ENCODE assay signal across 11 cellular contexts in genomic region chr3:73786346-73786807, GRCh38.
DNase-seq lines count a peak whose midpoint lies in the region; ATAC-seq and TF ChIP-seq lines count a peak whose summit lies in the region.
"Had no signal": no experiment of that assay in that cellular context is flagged by ENCODE, and none has a peak within 500 bp of the region (broad histone marks: within the 10 kb centered on the region; RNA-seq: fewer than 3 reads in every experiment).

No MANE protein-coding gene starts in this region.

- no peak overlapping the region for H3K4me3 ChIP-seq in heart right ventricle
- H3K4me3 ChIP-seq: A549 had no signal

- POLR2A ChIA-PET in MCF 10A (lab: Yijun Ruan, JAX) = no interaction called here

- TF ChIP-seq CTCF in heart right ventricle (IDR thresholded peaks at IDR 0.05) (no peak), MCF 10A (IDR thresholded peaks at IDR 0.05; ENCODE audit: unreplicated experiment) (no peak)

- H3K9me3 Mint-ChIP-seq in MCF 10A (ENCODE audit: unreplicated experiment) = no peaks in the 10 kb centered on the region
- peaks cover 2 to 28% of the 10 kb centered on the region in 2 donors for H3K9me3 Mint-ChIP-seq in effector memory CD8-positive, alpha-beta T cell
- no peaks in the 10 kb centered on the region for H3K9me3 Mint-ChIP-seq in activated T-helper 2 cell treated with anti-CD3 and anti-CD28 coated beads, Interferon-gamma antibody, Interleukin-2, Interleukin-4, amounts not matched to agents 10 μg/mL and 5 μg/mL and 100 μg/mL, durations not matched to agents 14 hours and 24 hours and 36 hours

- ATAC-seq in heart right ventricle (peak in 5 of 8 donors; percentile 35 to 83 (median 64)), GM18909 (IDR thresholded peaks at IDR 0.05; ENCODE audit: poor library complexity, unreplicated experiment) (no peak), HG03095 (IDR thresholded peaks at IDR 0.05; ENCODE audit: unreplicated experiment) (no peak)
- no peak for ATAC-seq in effector memory CD8-positive, alpha-beta T cell (replicated peaks)
- ATAC-seq: A549 had no signal

- H3K27ac Mint-ChIP-seq in MCF 10A (ENCODE audit: low read depth, unreplicated experiment) = peak overlapping the region; percentile 1
- no peak overlapping the region for H3K27ac Mint-ChIP-seq in effector memory CD8-positive, alpha-beta T cell
- no peak overlapping the region for H3K27ac Mint-ChIP-seq in activated T-helper 2 cell treated with anti-CD3 and anti-CD28 coated beads, Interferon-gamma antibody, Interleukin-2, Interleukin-4, amounts not matched to agents 10 μg/mL and 5 μg/mL and 100 μg/mL, durations not matched to agents 14 hours and 24 hours and 36 hours
- H3K27ac Mint-ChIP-seq: immature natural killer cell had no signal

- peaks cover 21% of the 10 kb centered on the region for H3K4me1 Mint-ChIP-seq in MCF 10A (ENCODE audit: insufficient read depth, unreplicated experiment)
- no peaks in the 10 kb centered on the region for H3K4me1 Mint-ChIP-seq in effector memory CD8-positive, alpha-beta T cell (ENCODE audit: low read depth in 2 of 2)
- no peaks in the 10 kb centered on the region for H3K4me1 Mint-ChIP-seq in activated T-helper 2 cell treated with anti-CD3 and anti-CD28 coated beads, Interferon-gamma antibody, Interleukin-2, Interleukin-4, amounts not matched to agents 10 μg/mL and 5 μg/mL and 100 μg/mL, durations not matched to agents 14 hours and 24 hours and 36 hours (ENCODE audit: low read depth)
- H3K4me1 Mint-ChIP-seq: central memory CD8-positive, alpha-beta T cell; immature natural killer cell had no signal

- intact Hi-C loops in heart right ventricle (cut with DNase I) (no loop called here), cardiac septum (cut with DNase I) (no loop called here), MCF 10A (cut with micrococcal nuclease) (no loop called here)
- intact Hi-C loops in activated T-helper 2 cell treated with anti-CD3 and anti-CD28 coated beads, Interferon-gamma antibody, Interleukin-2, Interleukin-4, amounts not matched to agents 10 μg/mL and 5 μg/mL and 100 μg/mL, durations not matched to agents 14 hours and 24 hours and 36 hours (cut with micrococcal nuclease) = no loop called here

- CTCF ChIA-PET in MCF 10A (lab: Yijun Ruan, JAX) = interaction anchor here (0.7 kb wide), 1 partner anchor 105 kb away, joined by 4 read pairs; no protein-coding TSS in a partner anchor

- H3K27ac ChIP-seq in heart right ventricle = no peak overlapping the region
- H3K27ac ChIP-seq: A549 had no signal

- DNase-seq in heart right ventricle (peak in 1 of 2 donors; percentile 17), cardiac septum (ENCODE audit: low spot score) (no peak), MCF 10A (ENCODE audit: unreplicated experiment) (peak; percentile 86), iris pigment epithelial cell (ENCODE audit: low read depth) (peak; percentile 81)
- no peak for DNase-seq in effector memory CD8-positive, alpha-beta T cell
- no peak for DNase-seq in activated T-helper 2 cell treated with anti-CD3 and anti-CD28 coated beads, Interferon-gamma antibody, Interleukin-2, Interleukin-4, amounts not matched to agents 10 μg/mL and 5 μg/mL and 100 μg/mL, durations not matched to agents 14 hours and 24 hours and 36 hours (ENCODE audit: low spot score)
- DNase-seq: immature natural killer cell had no signal

- no peak overlapping the region for H3K4me3 Mint-ChIP-seq in MCF 10A (ENCODE audit: unreplicated experiment)
- H3K4me3 Mint-ChIP-seq in effector memory CD8-positive, alpha-beta T cell = no peak overlapping the region
- no peak overlapping the region for H3K4me3 Mint-ChIP-seq in activated T-helper 2 cell treated with anti-CD3 and anti-CD28 coated beads, Interferon-gamma antibody, Interleukin-2, Interleukin-4, amounts not matched to agents 10 μg/mL and 5 μg/mL and 100 μg/mL, durations not matched to agents 14 hours and 24 hours and 36 hours (ENCODE audit: low read depth)
- H3K4me3 Mint-ChIP-seq: central memory CD8-positive, alpha-beta T cell; immature natural killer cell had no signal

- WGBS in heart right ventricle, 2 donors = 82 to 88% methylated on average over 1 of the region's 1 CpG

- peaks cover 0 to 25% (median 0%) of the 10 kb centered on the region in 9 donors for H3K4me1 ChIP-seq in heart right ventricle
- H3K4me1 ChIP-seq: A549 had no signal

- no peaks in the 10 kb centered on the region for H3K27me3 ChIP-seq in heart right ventricle

- BruUV-seq in MCF 10A (replicated peaks; lab: Mats Ljungman, UMichigan) = no TSS peak

- H3K9me3 ChIP-seq in heart right ventricle = no peaks in the 10 kb centered on the region
- H3K9me3 ChIP-seq: A549 had no signal

- no peaks in the 10 kb centered on the region for H3K27me3 Mint-ChIP-seq in MCF 10A (ENCODE audit: insufficient read depth, unreplicated experiment)
- H3K27me3 Mint-ChIP-seq in effector memory CD8-positive, alpha-beta T cell = no peaks in the 10 kb centered on the region
- no peaks in the 10 kb centered on the region for H3K27me3 Mint-ChIP-seq in activated T-helper 2 cell treated with anti-CD3 and anti-CD28 coated beads, Interferon-gamma antibody, Interleukin-2, Interleukin-4, amounts not matched to agents 10 μg/mL and 5 μg/mL and 100 μg/mL, durations not matched to agents 14 hours and 24 hours and 36 hours (ENCODE audit: low read depth)
- H3K27me3 Mint-ChIP-seq: central memory CD8-positive, alpha-beta T cell had no signal

- H3K36me3 Mint-ChIP-seq in MCF 10A (ENCODE audit: insufficient read depth, unreplicated experiment) = no peaks in the 10 kb centered on the region
- no peaks in the 10 kb centered on the region for H3K36me3 Mint-ChIP-seq in effector memory CD8-positive, alpha-beta T cell (ENCODE audit: insufficient read depth)
- no peaks in the 10 kb centered on the region for H3K36me3 Mint-ChIP-seq in activated T-helper 2 cell treated with anti-CD3 and anti-CD28 coated beads, Interferon-gamma antibody, Interleukin-2, Interleukin-4, amounts not matched to agents 10 μg/mL and 5 μg/mL and 100 μg/mL, durations not matched to agents 14 hours and 24 hours and 36 hours (ENCODE audit: low read depth)
- H3K36me3 Mint-ChIP-seq: immature natural killer cell had no signal

- H3K36me3 ChIP-seq in heart right ventricle = no peaks in the 10 kb centered on the region

Comparison
In these comparisons a context has a peak if more than half of its experiments do, and no peak if none do; other contexts are left out.
1. ATAC-seq: peak in heart right ventricle (5 of 8); none in GM18909 (single experiment), effector memory CD8-positive, alpha-beta T cell (single experiment) and HG03095 (single experiment).
2. DNase-seq: peak in MCF 10A (single experiment) and iris pigment epithelial cell (single experiment); none in cardiac septum (single experiment), effector memory CD8-positive, alpha-beta T cell (0 of 3) and activated T-helper 2 cell treated with anti-CD3 and anti-CD28 coated beads, Interferon-gamma antibody, Interleukin-2, Interleukin-4, amounts not matched to agents 10 μg/mL and 5 μg/mL and 100 μg/mL, durations not matched to agents 14 hours and 24 hours and 36 hours (single experiment).